14 cellular contexts compared by ENCODE assay signal in the genomic region with DNA sequence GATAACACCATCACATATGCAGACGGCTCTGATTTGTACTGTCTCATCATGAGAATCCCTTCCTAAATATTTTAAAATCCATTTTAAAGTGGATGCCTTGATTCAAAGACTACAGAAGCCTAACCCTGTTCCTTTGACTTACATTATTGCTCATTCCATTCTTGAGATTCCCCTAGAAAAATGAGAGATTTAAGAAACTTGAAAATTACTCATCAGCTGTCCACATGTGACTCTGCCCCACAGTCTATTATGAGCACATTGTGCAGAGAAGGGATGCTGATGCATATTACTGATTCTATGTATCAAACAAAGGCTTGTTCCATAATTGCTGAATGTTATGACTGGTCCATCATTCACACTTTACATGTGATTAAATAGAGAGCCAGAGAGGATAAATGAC.
"Had no signal": no experiment of that assay in that cellular context is flagged by ENCODE, and none has a peak within 500 bp of the region (broad histone marks: within the 10 kb centered on the region; RNA-seq: fewer than 3 reads in every experiment).

No MANE protein-coding gene starts in this region.

- H3K4me3 ChIP-seq: skin epidermis, tibial artery had no signal

- ATAC-seq: activated T-cell treated with anti-CD3 and anti-CD28 coated beads, Interleukin-2, amount 50 U/mL, for 4 hours; effector memory CD8-positive, alpha-beta T cell; left lobe of liver had no signal

- H3K9me3 ChIP-seq: tibial artery had no signal

- DNase-seq: activated CD4-positive, alpha-beta memory T cell treated with anti-CD3 and anti-CD28 coated beads for 36 hours; activated CD4-positive, CD25-positive, alpha-beta regulatory T cell treated with anti-CD3 and anti-CD28 coated beads, Interleukin-2, amount 50 U/mL, for 72 hours; activated gamma-delta T cell; activated naive CD8-positive, alpha-beta T cell treated with anti-CD3 and anti-CD28 coated beads for 36 hours; activated T-cell treated with anti-CD3 and anti-CD28 coated beads, Interleukin-2, amount 50 U/mL, for 4 hours; aorta; central memory CD4-positive, alpha-beta T cell; effector memory CD8-positive, alpha-beta T cell; immature natural killer cell; nephron progenitor cell; SIG-M5; tibial artery had no signal

- H3K27me3 ChIP-seq: tibial artery had no signal

- H3K4me1 ChIP-seq: tibial artery had no signal

- H3K36me3 ChIP-seq: tibial artery had no signal

- H3K27ac ChIP-seq: skin epidermis, tibial artery had no signal
